Comparison of ENCODE assay signal across 10 cellular contexts in the genomic region with DNA sequence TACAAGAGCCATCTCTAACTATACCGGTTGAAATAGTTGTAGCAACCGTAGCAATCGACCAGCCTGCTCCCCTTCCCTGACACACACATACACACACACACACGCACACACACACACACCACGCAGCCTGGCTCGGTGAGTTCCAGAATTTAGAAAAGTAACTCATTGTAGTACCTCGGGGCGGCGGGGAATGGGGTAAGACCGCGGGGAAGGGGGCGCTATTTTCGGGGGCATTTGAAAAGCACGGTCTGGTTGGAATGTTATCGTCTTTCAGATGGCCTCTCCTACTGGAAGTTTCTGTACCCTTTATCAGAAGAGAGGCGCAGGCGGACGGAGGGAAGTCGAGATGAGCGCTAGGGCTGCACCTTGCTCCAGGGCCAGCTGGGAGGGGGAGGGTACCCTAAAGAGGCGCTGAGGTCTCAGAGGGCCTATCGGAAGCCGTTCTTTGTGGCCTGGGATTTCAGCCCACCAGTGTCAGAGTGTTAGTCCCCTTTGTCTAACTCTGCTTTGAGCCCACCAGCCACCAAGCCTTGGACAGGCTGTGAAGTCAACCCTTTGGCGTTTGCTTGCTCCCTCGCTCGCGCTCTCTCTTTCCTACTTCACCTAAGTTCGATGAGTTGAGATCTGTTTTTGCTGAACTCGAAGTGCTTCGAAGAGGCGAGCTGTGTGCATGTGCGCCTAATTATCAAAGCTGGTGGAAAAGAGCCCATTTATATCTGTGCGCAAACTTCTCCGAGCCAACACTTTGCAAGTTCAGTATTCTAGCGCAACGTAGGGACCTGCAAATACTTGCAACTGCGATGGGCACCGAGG. TPM values are rescaled to one million over a fixed set of nuclear protein-coding genes. Genes with fewer than 3 reads are reported as not detected.
DNase-seq lines count a peak whose midpoint lies in the region; ATAC-seq and TF ChIP-seq lines count a peak whose summit lies in the region.
"Had no signal": no experiment of that assay in that cellular context is flagged by ENCODE, and none has a peak within 500 bp of the region (broad histone marks: within the 10 kb centered on the region; RNA-seq: fewer than 3 reads in every experiment).

No MANE protein-coding gene starts in this region.

- peak overlapping the region; percentile 86 for H3K4me3 Mint-ChIP-seq in activated naive CD4-positive, alpha-beta T cell treated with anti-CD3 and anti-CD28 coated beads, Interleukin-2, amount 50 U/mL, for 24 hours

- H3K9ac ChIP-seq in GM23248 (no peak overlapping the region), mucosa of rectum (ENCODE audit: low read depth in 1 of 2, low read length in 2 of 2) (no peak overlapping the region)

- TF ChIP-seq CTCF in AG04450 (IDR thresholded peaks at IDR 0.05; ENCODE audit: low read depth, low read length) (0 out of 2 replicates have a peak, but pooled peaks have one; percentile 1), BE2C (IDR thresholded peaks at IDR 0.05; ENCODE audit: low read depth, low read length) (no peak)

- H3K4me2 ChIP-seq in GM23248 (ENCODE audit: unreplicated experiment): peak overlapping the region; percentile 61

- POLR2A ChIA-PET in AG04450 (lab: Yijun Ruan, JAX): no interaction called here

- 4 to 5% methylated on average over 38 of the region's 38 CpGs for WGBS in GM23248 (ENCODE audit: low coverage in 1 of 2, low lambda C conversion rate in 2 of 2, missing lambda C conversion rate in 2 of 2), 2 experiments

- H3K9me3 ChIP-seq in AG04450 (ENCODE audit: control insufficient read depth, insufficient read depth, low read length) (no peaks in the 10 kb centered on the region; the same call in 1 of the 2 replicates), GM23248 (ENCODE audit: low read depth) (no peaks in the 10 kb centered on the region), mucosa of rectum (ENCODE audit: control insufficient read depth in 2 of 2, low read length in 2 of 2) (no peaks in the 10 kb centered on the region), BE2C (no peaks in the 10 kb centered on the region)

- peaks cover 6% of the 10 kb centered on the region; the same call in 1 of the 2 replicates for H3K4me1 ChIP-seq in GM23248 (ENCODE audit: insufficient read depth)
- peaks cover 33 to 37% of the 10 kb centered on the region in 2 donors for H3K4me1 ChIP-seq in mucosa of rectum (ENCODE audit: control insufficient read depth in 2 of 2, insufficient read depth in 2 of 2, low read length in 2 of 2)
- no peaks in the 10 kb centered on the region for H3K4me1 ChIP-seq in BE2C

- in situ Hi-C loops in GM23248 (cut with MboI): no loop called here

- CTCF ChIA-PET in AG04450 (lab: Charles Lee): interaction anchor here (0.5 kb wide), 1 partner anchor 213 kb away, joined by 3 read pairs; no protein-coding TSS in a partner anchor

- ATAC-seq in HG03378 (IDR thresholded peaks at IDR 0.05; ENCODE audit: unreplicated experiment): no peak
- ATAC-seq in GM21423 (IDR thresholded peaks at IDR 0.05; ENCODE audit: unreplicated experiment): no peak

- no peaks in the 10 kb centered on the region for H4K20me1 ChIP-seq in GM23248 (ENCODE audit: insufficient read depth)

- H3K36me3 ChIP-seq in GM23248 (ENCODE audit: low read depth) (no peaks in the 10 kb centered on the region), mucosa of rectum (ENCODE audit: control insufficient read depth in 2 of 2, insufficient read depth in 2 of 2, low read length in 2 of 2) (no peaks in the 10 kb centered on the region), BE2C (no peaks in the 10 kb centered on the region)

- peak overlapping the region; percentile 55 for H3K27ac Mint-ChIP-seq in activated naive CD4-positive, alpha-beta T cell treated with anti-CD3 and anti-CD28 coated beads, Interleukin-2, amount 50 U/mL, for 24 hours

- H3K4me1 Mint-ChIP-seq in activated naive CD4-positive, alpha-beta T cell treated with anti-CD3 and anti-CD28 coated beads, Interleukin-2, amount 50 U/mL, for 24 hours: peaks cover 35% of the 10 kb centered on the region

- no peak overlapping the region for H3K4me3 ChIP-seq in AG04450 (ENCODE audit: low read depth, low read length)
- H3K4me3 ChIP-seq in GM23248: peak overlapping the region; percentile 51; the same call in 1 of the 2 replicates
- H3K4me3 ChIP-seq in mucosa of rectum (ENCODE audit: low read length in 2 of 2): peak overlapping the region; percentile 25 to 38
- H3K4me3 ChIP-seq in BE2C (ENCODE audit: low read depth, low read length): no peak overlapping the region

- peak overlapping the region; percentile 52; the same call in 1 of the 2 replicates for H2AFZ ChIP-seq in GM23248

- H3K27ac ChIP-seq in AG04450 (ENCODE audit: low read depth, low read length) (no peak overlapping the region), GM23248 (no peak overlapping the region), mucosa of rectum (ENCODE audit: low read depth in 2 of 2, low read length in 2 of 2) (no peak overlapping the region)

- no peaks in the 10 kb centered on the region for H3F3A ChIP-seq in GM23248 (ENCODE audit: insufficient read depth)

- H3K9me3 Mint-ChIP-seq in activated naive CD4-positive, alpha-beta T cell treated with anti-CD3 and anti-CD28 coated beads, Interleukin-2, amount 50 U/mL, for 24 hours: no peaks in the 10 kb centered on the region

- H3K36me3 Mint-ChIP-seq in activated naive CD4-positive, alpha-beta T cell treated with anti-CD3 and anti-CD28 coated beads, Interleukin-2, amount 50 U/mL, for 24 hours: no peaks in the 10 kb centered on the region

- peaks cover 58% of the 10 kb centered on the region for H3K27me3 Mint-ChIP-seq in activated naive CD4-positive, alpha-beta T cell treated with anti-CD3 and anti-CD28 coated beads, Interleukin-2, amount 50 U/mL, for 24 hours

- peaks cover 92% of the 10 kb centered on the region for H3K27me3 ChIP-seq in AG04450 (ENCODE audit: control insufficient read depth, insufficient read depth, low read length)
- peaks cover 75% of the 10 kb centered on the region for H3K27me3 ChIP-seq in GM23248 (replicated peaks; ENCODE audit: insufficient read depth)
- H3K27me3 ChIP-seq in mucosa of rectum (ENCODE audit: control insufficient read depth in 2 of 2, insufficient read depth in 2 of 2, low read length in 2 of 2): peaks cover 44 to 53% of the 10 kb centered on the region in 2 donors
- peaks cover 95% of the 10 kb centered on the region for H3K27me3 ChIP-seq in BE2C

- no peaks in the 10 kb centered on the region for H3K9me2 ChIP-seq in GM23248 (ENCODE audit: insufficient read depth)

- H3K79me2 ChIP-seq in GM23248 (ENCODE audit: insufficient read depth): no peaks in the 10 kb centered on the region

- DNase-seq in AG04450 (ENCODE audit: low read depth, low spot score): no peak
- peak; percentile 12 for DNase-seq in GM23248
- no peak for DNase-seq in BE2C
- no peak for DNase-seq in NCI-H510A (lab: John Stamatoyannopoulos, UW)
- DNase-seq: effector CD4-positive, alpha-beta T cell; NK-92 treated with Interleukin-12 subunit alpha and Interleukin-12 subunit beta, amount 100 ng/mL, for 24 hours had no signal

RNA-seq across cellular contexts. Expression of gene COL2A1, which starts 0.8 kb away (rescaled TPM):
- polyA plus RNA-seq in AG04450 (2011; rRNA removed) (not detected in 2 replicates), GM23248 (2016; fragmentation: Nextera tagmentation; extraction: Ambion mirVana) (not detected in 2 replicates)
- polyA minus RNA-seq in AG04450 (2011; rRNA and poly(A)+ RNA removed): not detected in 2 replicates
- not detected in 2 replicates for total RNA-seq in GM23248 (2014; rRNA removed; shearing (Covaris generic))
- polyA plus RNA-seq in BE2C (2012; ENCODE audit: insufficient read depth, insufficient read length, low read depth): not detected

RNA-seq across cellular contexts. Expression of gene TMEM106C, which starts 40.0 kb away (rescaled TPM):
- polyA plus RNA-seq in AG04450 (2011; rRNA removed) (93.7 and 96.3 TPM in 2 replicates), GM23248 (2016; fragmentation: Nextera tagmentation; extraction: Ambion mirVana) (69.4 and 70.4 TPM in 2 replicates)
- 66.1 and 66.9 TPM in 2 replicates for polyA minus RNA-seq in AG04450 (2011; rRNA and poly(A)+ RNA removed)
- total RNA-seq in GM23248 (2014; rRNA removed; shearing (Covaris generic)): 57.5 and 79.8 TPM in 2 replicates
- 57.5 TPM for polyA plus RNA-seq in BE2C (2012; ENCODE audit: insufficient read depth, insufficient read length, low read depth)

Comparison
In these comparisons a context has a peak if more than half of its experiments do, and no peak if none do; other contexts are left out.
1. H3K4me3 ChIP-seq: peak in GM23248 (single experiment) and mucosa of rectum (2 of 2); none in AG04450 (single experiment) and BE2C (single experiment).